In the genomic region with DNA sequence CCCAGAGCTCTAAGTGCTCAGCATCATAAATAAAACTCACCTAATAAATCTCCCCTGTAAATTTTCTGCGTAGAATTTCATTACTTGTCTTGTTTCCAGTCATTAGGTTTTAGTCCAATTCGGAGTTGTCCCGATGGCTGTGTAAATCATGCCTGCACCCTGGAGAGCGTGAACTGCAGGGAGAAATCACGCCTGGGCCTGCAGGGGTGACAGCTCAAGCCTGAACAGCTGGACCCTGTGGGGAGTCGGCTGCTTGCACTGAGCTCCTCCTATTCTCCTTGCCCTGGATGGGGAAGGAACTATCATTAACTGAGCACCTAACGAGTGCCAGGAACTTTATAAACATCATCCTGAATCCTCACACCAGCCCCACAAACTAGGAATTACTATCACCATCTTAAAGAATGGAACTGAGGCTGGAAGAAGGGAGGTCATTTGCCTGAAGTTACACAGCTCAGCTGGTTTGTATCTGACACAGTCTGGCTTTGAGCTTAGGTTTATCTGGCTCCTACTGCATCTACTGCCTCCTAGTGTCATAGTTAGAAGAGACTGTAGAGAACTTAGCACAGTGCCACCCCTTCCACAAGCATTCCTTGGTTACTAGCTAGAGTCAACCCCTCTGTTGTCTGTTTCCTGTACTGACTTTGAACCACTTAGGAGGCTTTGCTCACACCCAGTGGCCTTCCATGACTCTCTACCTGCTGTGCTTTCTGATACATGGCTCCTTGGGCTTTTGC, we compare ENCODE assay signal across 8 cellular contexts. TPM values are rescaled to one million over a fixed set of nuclear protein-coding genes. Genes with fewer than 3 reads are reported as not detected.
DNase-seq lines count a peak whose midpoint lies in the region.

No MANE protein-coding gene starts in this region.

- no peak overlapping the region for H2AFZ ChIP-seq in mesenchymal stem cell (ENCODE audit: low read depth, low read length)

- H2BK120ac ChIP-seq in mesenchymal stem cell (ENCODE audit: low read depth, low read length): no peak overlapping the region

- no peak overlapping the region for H2BK12ac ChIP-seq in mesenchymal stem cell (ENCODE audit: low read length in 2 of 2)

- H3K9me3 Mint-ChIP-seq in CD8-positive, alpha-beta memory T cell: no peaks in the 10 kb centered on the region

- POLR2A ChIA-PET in CD8-positive, alpha-beta memory T cell (lab: Charles Lee): no interaction called here

- H3K27me3 ChIP-seq in adipocyte (replicated peaks; ENCODE audit: control insufficient read depth, insufficient read depth, low read length) (peaks cover 88% of the 10 kb centered on the region), mesenchymal stem cell (ENCODE audit: control insufficient read depth in 1 of 2, insufficient read depth in 1 of 2, low read length in 2 of 2) (peaks cover 81 to 94% of the 10 kb centered on the region in 2 experiments)
- peaks cover 6% of the 10 kb centered on the region for H3K27me3 ChIP-seq in CD8-positive, alpha-beta memory T cell (ENCODE audit: insufficient read depth, low read length, poor library complexity, severe bottlenecking)

- H3K4me2 ChIP-seq in mesenchymal stem cell (ENCODE audit: low read length, poor library complexity, severe bottlenecking): no peak overlapping the region

- H3K9me3 ChIP-seq in adipocyte (ENCODE audit: control insufficient read depth, low read length) (no peaks in the 10 kb centered on the region), mesenchymal stem cell (ENCODE audit: control insufficient read depth, low read length) (no peaks in the 10 kb centered on the region)
- no peaks in the 10 kb centered on the region for H3K9me3 ChIP-seq in CD8-positive, alpha-beta memory T cell (ENCODE audit: low read length)

- no peak overlapping the region for H2BK5ac ChIP-seq in mesenchymal stem cell (ENCODE audit: low read depth, low read length, poor library complexity, severe bottlenecking)

- H3K18ac ChIP-seq in mesenchymal stem cell (ENCODE audit: low read depth in 1 of 2, low read length in 2 of 2): no peak overlapping the region

- peaks cover 18 to 76% of the 10 kb centered on the region in 2 donors for H3K27me3 Mint-ChIP-seq in CD8-positive, alpha-beta memory T cell

- peaks cover 2% of the 10 kb centered on the region for H3K4me1 ChIP-seq in adipocyte (ENCODE audit: control insufficient read depth, insufficient read depth, low read length)
- peaks cover 7% of the 10 kb centered on the region for H3K4me1 ChIP-seq in mesenchymal stem cell (ENCODE audit: control insufficient read depth, insufficient read depth, low read depth, low read length)
- no peaks in the 10 kb centered on the region for H3K4me1 ChIP-seq in CD8-positive, alpha-beta memory T cell (ENCODE audit: insufficient read depth, low read length)

- no peak overlapping the region for H3K4me3 Mint-ChIP-seq in CD8-positive, alpha-beta memory T cell

- H3K36me3 Mint-ChIP-seq in CD8-positive, alpha-beta memory T cell: peaks cover 0 to 4% (median 0%) of the 10 kb centered on the region in 3 donors

- H2BK15ac ChIP-seq in mesenchymal stem cell (ENCODE audit: low read depth, poor library complexity, severe bottlenecking): no peak overlapping the region

- WGBS in mesenchymal stem cell: 61% methylated on average over 6 of the region's 7 CpGs

- H4K91ac ChIP-seq in mesenchymal stem cell (ENCODE audit: low read length): no peak overlapping the region

- H4K8ac ChIP-seq in mesenchymal stem cell (ENCODE audit: low read length): no peak overlapping the region

- H3K23ac ChIP-seq in mesenchymal stem cell (ENCODE audit: low read length in 2 of 2): no peak overlapping the region

- no peak overlapping the region for H3K27ac Mint-ChIP-seq in CD8-positive, alpha-beta memory T cell

- peak; percentile 69 for DNase-seq in GM03348 (ENCODE audit: low spot score)
- DNase-seq in HPDE6-E6E7 (ENCODE audit: extremely low spot score): peak; percentile 33
- DNase-seq in adipocyte (ENCODE audit: low read depth): peak; percentile 6
- DNase-seq in mesenchymal stem cell: peak; percentile 46
- no peak for DNase-seq in islet precursor cell
- no peak for DNase-seq in NCI-H2107 (lab: John Stamatoyannopoulos, UW)
- DNase-seq in CD8-positive, alpha-beta memory T cell: no peak
- no peak for DNase-seq in activated CD4-positive, alpha-beta T cell treated with anti-CD3 and anti-CD28 coated beads, Interleukin-2, amount 50 U/mL, for 4 hours

- H3K9ac ChIP-seq in adipocyte (ENCODE audit: low read length) (no peak overlapping the region), mesenchymal stem cell (ENCODE audit: low read length) (no peak overlapping the region)

- H3K79me1 ChIP-seq in mesenchymal stem cell (replicated peaks; ENCODE audit: low read length, poor library complexity, severe bottlenecking): no peaks in the 10 kb centered on the region

- no peak overlapping the region for H3K4me3 ChIP-seq in adipocyte (ENCODE audit: low read length)
- H3K4me3 ChIP-seq in mesenchymal stem cell (ENCODE audit: insufficient read depth in 1 of 2, low read depth in 1 of 2, low read length in 2 of 2): no peak overlapping the region
- no peak overlapping the region for H3K4me3 ChIP-seq in CD8-positive, alpha-beta memory T cell (ENCODE audit: low read length)

- no peaks in the 10 kb centered on the region for H3K4me1 Mint-ChIP-seq in CD8-positive, alpha-beta memory T cell

- no peak overlapping the region for H3K14ac ChIP-seq in mesenchymal stem cell (ENCODE audit: low read length in 2 of 2)

- H3K27ac ChIP-seq in mesenchymal stem cell (ENCODE audit: low read length, poor library complexity, severe bottlenecking): no peak overlapping the region
- H3K27ac ChIP-seq in CD8-positive, alpha-beta memory T cell (ENCODE audit: low read depth, low read length): no peak overlapping the region

- H3K4ac ChIP-seq in mesenchymal stem cell (ENCODE audit: low read depth in 1 of 2, low read length in 2 of 2): no peak overlapping the region

- H3K36me3 ChIP-seq in adipocyte (ENCODE audit: control insufficient read depth, insufficient read depth, low read length, severe bottlenecking): no peaks in the 10 kb centered on the region
- no peaks in the 10 kb centered on the region for H3K36me3 ChIP-seq in mesenchymal stem cell (ENCODE audit: control insufficient read depth in 1 of 2, insufficient read depth in 2 of 2, low read depth in 1 of 2, low read length in 2 of 2)
- no peaks in the 10 kb centered on the region for H3K36me3 ChIP-seq in CD8-positive, alpha-beta memory T cell (ENCODE audit: insufficient read depth, low read length)

- CTCF ChIA-PET in CD8-positive, alpha-beta memory T cell (lab: Charles Lee): interaction anchor here (0.8 to 1.4 kb wide), 7 partner anchors 9 to 81 kb away, joined by 3 read pairs; no protein-coding TSS in a partner anchor

- H2AK5ac ChIP-seq in mesenchymal stem cell (ENCODE audit: low read length, severe bottlenecking): no peak overlapping the region

RNA-seq across cellular contexts. Expression of gene POU3F1, which starts 25.1 kb away (rescaled TPM):
- not detected for polyA plus RNA-seq in mesenchymal stem cell (2013, experiment 1 of 2)
- polyA plus RNA-seq in mesenchymal stem cell (2013, experiment 2 of 2): 0.01 TPM
- under 1 TPM; 0.44 to 0.57 TPM for total RNA-seq in CD8-positive, alpha-beta memory T cell
- polyA plus RNA-seq in CD8-positive, alpha-beta memory T cell: 0.09 TPM

RNA-seq across cellular contexts. Expression of gene UTP11, which starts 59.2 kb away (rescaled TPM):
- 60.0 TPM for polyA plus RNA-seq in mesenchymal stem cell (2013, experiment 1 of 2)
- polyA plus RNA-seq in mesenchymal stem cell (2013, experiment 2 of 2): 63.6 TPM
- 10 to 100 TPM; 73.5 to 73.6 TPM for total RNA-seq in CD8-positive, alpha-beta memory T cell
- polyA plus RNA-seq in CD8-positive, alpha-beta memory T cell: 22.4 TPM

Comparison
In these comparisons a context has a peak if more than half of its experiments do, and no peak if none do; other contexts are left out.
1. DNase-seq: peak in GM03348 (single experiment), HPDE6-E6E7 (single experiment), adipocyte (single experiment) and mesenchymal stem cell (single experiment); none in islet precursor cell (single experiment), NCI-H2107 (single experiment), CD8-positive, alpha-beta memory T cell (0 of 5) and activated CD4-positive, alpha-beta T cell treated with anti-CD3 and anti-CD28 coated beads, Interleukin-2, amount 50 U/mL, for 4 hours (0 of 2).